In the genomic region with DNA sequence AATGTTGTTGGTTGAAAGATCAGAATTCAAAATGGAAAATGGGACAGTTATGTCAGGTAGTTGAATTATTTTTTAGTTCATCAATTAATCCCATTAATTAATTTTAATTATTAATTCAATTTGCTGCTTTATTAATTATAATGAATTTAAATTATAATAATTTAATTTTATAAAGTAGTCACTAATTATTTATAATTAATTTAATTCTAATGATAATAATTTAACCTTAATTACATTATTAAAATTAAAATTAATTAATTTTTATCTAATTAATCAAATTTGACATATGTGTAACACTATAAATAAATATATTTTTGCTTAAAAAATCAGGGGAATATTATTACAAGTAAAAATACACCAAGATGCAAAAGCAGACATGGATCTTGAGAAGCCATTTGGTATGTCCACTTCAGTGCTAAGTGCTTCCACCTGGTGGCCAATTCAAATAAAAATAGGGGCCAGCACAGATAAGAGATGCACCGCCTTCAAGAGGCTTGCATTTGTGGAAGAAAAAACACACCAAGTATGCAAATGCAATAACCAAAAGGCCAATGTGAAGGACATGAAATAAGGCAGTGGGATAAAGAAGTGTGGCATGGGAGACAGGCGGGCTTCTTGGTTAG, we compare ENCODE assay signal across 8 cellular contexts.
DNase-seq lines count a peak whose midpoint lies in the region; ATAC-seq, FAIRE-seq and TF ChIP-seq lines count a peak whose summit lies in the region.

No MANE protein-coding gene starts in this region.

- peaks cover 29 to 33% of the 10 kb centered on the region in 2 donors for H3K4me1 ChIP-seq in kidney (ENCODE audit: control insufficient read depth in 1 of 2, insufficient read depth in 1 of 2, low read depth in 1 of 2, low read length in 2 of 2)
- H3K4me1 ChIP-seq in uterus: no peaks in the 10 kb centered on the region

- peaks cover 42% of the 10 kb centered on the region for H3K36me3 Mint-ChIP-seq in activated naive CD8-positive, alpha-beta T cell treated with anti-CD3 and anti-CD28 coated beads, Interleukin-2, amount 50 U/mL, for 24 hours (ENCODE audit: low read depth)

- H3K4me3 Mint-ChIP-seq in activated naive CD8-positive, alpha-beta T cell treated with anti-CD3 and anti-CD28 coated beads, Interleukin-2, amount 50 U/mL, for 24 hours: no peak overlapping the region

- intact Hi-C loops in kidney (cut with DNase I): no loop called here
- intact Hi-C loops in uterus (cut with DNase I; ENCODE audit: low total_unique reads): no loop called here

- peaks cover 86% of the 10 kb centered on the region for H3K4me1 Mint-ChIP-seq in activated naive CD8-positive, alpha-beta T cell treated with anti-CD3 and anti-CD28 coated beads, Interleukin-2, amount 50 U/mL, for 24 hours

- peaks cover 4% of the 10 kb centered on the region for H3K9me3 Mint-ChIP-seq in activated naive CD8-positive, alpha-beta T cell treated with anti-CD3 and anti-CD28 coated beads, Interleukin-2, amount 50 U/mL, for 24 hours

- H3K36me3 ChIP-seq in kidney (ENCODE audit: control insufficient read depth in 1 of 2, insufficient read depth in 2 of 2, low read length in 2 of 2) (no peaks in the 10 kb centered on the region), uterus (no peaks in the 10 kb centered on the region)

- H3K9ac ChIP-seq in kidney (ENCODE audit: low read length in 2 of 2): no peak overlapping the region

- peak overlapping the region; percentile 23 for H3K27ac Mint-ChIP-seq in activated naive CD8-positive, alpha-beta T cell treated with anti-CD3 and anti-CD28 coated beads, Interleukin-2, amount 50 U/mL, for 24 hours

- H3K27ac ChIP-seq in C4-2B (no peak overlapping the region), kidney (ENCODE audit: low read depth in 2 of 2, low read length in 2 of 2) (no peak overlapping the region), uterus (peak overlapping the region; percentile 43 to 73)

- peak; percentile 97 for FAIRE-seq in kidney (lab: Jason Lieb, UNC)

- no peak for TF ChIP-seq POLR2A in uterus (IDR thresholded peaks at IDR 0.05)

- no peak for ATAC-seq in activated naive CD8-positive, alpha-beta T cell treated with anti-CD3 and anti-CD28 coated beads, Interleukin-2, amount 50 U/mL, for 24 hours
- no peak for ATAC-seq in HG03442 (IDR thresholded peaks at IDR 0.05; ENCODE audit: unreplicated experiment)

- peak; percentile 83 for DNase-seq in NCI-H510A treated with DMSO at 0.1 percent for 48 hours (lab: John Stamatoyannopoulos, UW)
- no peak for DNase-seq in activated naive CD8-positive, alpha-beta T cell treated with anti-CD3 and anti-CD28 coated beads, Interleukin-2, amount 50 U/mL, for 24 hours
- DNase-seq in kidney: no peak
- no peak for DNase-seq in uterus
- no peak for DNase-seq in activated gamma-delta T cell treated with Interleukin-2 at 50 U/mL for 16 hours

- H3K9me3 ChIP-seq in kidney (ENCODE audit: control insufficient read depth in 1 of 2, low read length in 2 of 2) (no peaks in the 10 kb centered on the region), uterus (no peaks in the 10 kb centered on the region)

- no peak overlapping the region for H3K4me3 ChIP-seq in kidney (ENCODE audit: low read length in 2 of 2)
- H3K4me3 ChIP-seq in uterus: no peak overlapping the region

- no peaks in the 10 kb centered on the region for H3K27me3 ChIP-seq in uterus

- H3K27me3 Mint-ChIP-seq in activated naive CD8-positive, alpha-beta T cell treated with anti-CD3 and anti-CD28 coated beads, Interleukin-2, amount 50 U/mL, for 24 hours: no peaks in the 10 kb centered on the region

- TF ChIP-seq CTCF in C4-2B (conservative IDR thresholded peaks at IDR 0.05): peak; percentile 72
- TF ChIP-seq CTCF in GM12873 (IDR thresholded peaks at IDR 0.05; ENCODE audit: insufficient read depth, low read depth, low read length, missing control alignments): peak; percentile 56
- peak; percentile 29 for TF ChIP-seq CTCF in kidney (IDR thresholded peaks at IDR 0.05; ENCODE audit: borderline replicate concordance, extremely low read depth, insufficient read depth)
- peak in 3 of 4 experiments; percentile 37 to 46 (median 40) for TF ChIP-seq CTCF in uterus (IDR thresholded peaks at IDR 0.05)

Comparison
In these comparisons a context has a peak if more than half of its experiments do, and no peak if none do; other contexts are left out.
1. H3K27ac ChIP-seq: peak in uterus (2 of 2); none in C4-2B (single experiment) and kidney (0 of 2).
2. Peak in every context shown above with its lines, with median percentiles within 50 percentile points of each other: CTCF ChIP-seq.